ENCODE assay signal across 8 cellular contexts in genomic region chr1:1205769-1206375, GRCh38. TPM values are rescaled to one million over a fixed set of nuclear protein-coding genes. Genes with fewer than 3 reads are reported as not detected.
DNase-seq lines count a peak whose midpoint lies in the region; ATAC-seq, FAIRE-seq and TF ChIP-seq lines count a peak whose summit lies in the region.
"Had no signal": no experiment of that assay in that cellular context is flagged by ENCODE, and none has a peak within 500 bp of the region (broad histone marks: within the 10 kb centered on the region; RNA-seq: fewer than 3 reads in every experiment).

No MANE protein-coding gene starts in this region.

- H3K4me1 Mint-ChIP-seq in T-helper 1 cell treated with Interleukin-12 subunit alpha and Interleukin-12 subunit beta and Interleukin-4 antibody, amounts not matched to agents 30 μg/mL and 1 μg/mL, for 36 hours (ENCODE audit: low read depth), result peaks cover 17% of the 10 kb centered on the region

- TF ChIP-seq CTCF in GM13977 (IDR thresholded peaks at IDR 0.05; ENCODE audit: extremely low read depth, insufficient read depth, missing control alignments) (peak; percentile 1), smooth muscle cell (IDR thresholded peaks at IDR 0.05; ENCODE audit: borderline replicate concordance, insufficient read depth, poor library complexity, severe bottlenecking) (no peak)

- WGBS in esophagus, 2 donors, result 25% methylated on average over 31 of the region's 31 CpGs
- 52% methylated on average over 27 of the region's 31 CpGs for WGBS in smooth muscle cell (ENCODE audit: low lambda C conversion rate)

- no peak for FAIRE-seq in RCC 7860 (lab: Jason Lieb, UNC)

- ATAC-seq in GM18858 (IDR thresholded peaks at IDR 0.05; ENCODE audit: unreplicated experiment), result no peak

- no peaks in the 10 kb centered on the region for H3K9me3 Mint-ChIP-seq in T-helper 1 cell treated with Interleukin-12 subunit alpha and Interleukin-12 subunit beta and Interleukin-4 antibody, amounts not matched to agents 30 μg/mL and 1 μg/mL, for 36 hours

- H2AFZ ChIP-seq in smooth muscle cell (ENCODE audit: low read depth), result no peak overlapping the region

- H3K27ac ChIP-seq in esophagus (ENCODE audit: low read depth in 2 of 2, low read length in 1 of 2), result no peak overlapping the region
- H3K27ac ChIP-seq in smooth muscle cell (ENCODE audit: low read depth), result no peak overlapping the region

- no peaks in the 10 kb centered on the region for H3K79me2 ChIP-seq in smooth muscle cell (ENCODE audit: low read depth)

- H3K27me3 ChIP-seq in esophagus (ENCODE audit: control insufficient read depth in 1 of 2, insufficient read depth in 2 of 2, low read length in 2 of 2) (peaks cover 0 to 5% of the 10 kb centered on the region in 2 donors), smooth muscle cell (ENCODE audit: low read depth) (no peaks in the 10 kb centered on the region)

- H3K9ac ChIP-seq in smooth muscle cell (ENCODE audit: low read depth), result peak overlapping the region; percentile 17

- in situ Hi-C loops in GM13977 (cut with MboI; ENCODE audit: low pct_unique_long_range_greater_than_20kb, low sequenced_read_pairs, unreplicated experiment), result no loop called here

- H3K27me3 Mint-ChIP-seq in T-helper 1 cell treated with Interleukin-12 subunit alpha and Interleukin-12 subunit beta and Interleukin-4 antibody, amounts not matched to agents 30 μg/mL and 1 μg/mL, for 36 hours (ENCODE audit: low read depth), result no peaks in the 10 kb centered on the region

- DNase-seq in GM13977 (ENCODE audit: low spot score) (no peak), smooth muscle cell (lab: John Stamatoyannopoulos, UW; ENCODE audit: unreplicated experiment) (no peak), posterior vena cava (ENCODE audit: low spot score) (no peak), RCC 7860 (ENCODE audit: low spot score) (no peak)
- DNase-seq: NCI-H524 had no signal

- no peaks in the 10 kb centered on the region for H3F3A ChIP-seq in smooth muscle cell (ENCODE audit: low read depth)

- H3K4me2 ChIP-seq in smooth muscle cell, result peak overlapping the region; percentile 85

- no peaks in the 10 kb centered on the region for H4K20me1 ChIP-seq in smooth muscle cell (ENCODE audit: low read depth)

- H3K27ac Mint-ChIP-seq in T-helper 1 cell treated with Interleukin-12 subunit alpha and Interleukin-12 subunit beta and Interleukin-4 antibody, amounts not matched to agents 30 μg/mL and 1 μg/mL, for 36 hours, result peak overlapping the region; percentile 80

- intact Hi-C loops in posterior vena cava (cut with DNase I), result no loop called here

- H3K36me3 Mint-ChIP-seq in T-helper 1 cell treated with Interleukin-12 subunit alpha and Interleukin-12 subunit beta and Interleukin-4 antibody, amounts not matched to agents 30 μg/mL and 1 μg/mL, for 36 hours (ENCODE audit: low read depth), result peaks cover 11% of the 10 kb centered on the region

- H3K4me3 Mint-ChIP-seq in T-helper 1 cell treated with Interleukin-12 subunit alpha and Interleukin-12 subunit beta and Interleukin-4 antibody, amounts not matched to agents 30 μg/mL and 1 μg/mL, for 36 hours, result peak overlapping the region; percentile 74

- H3K36me3 ChIP-seq in esophagus (ENCODE audit: control insufficient read depth in 2 of 2, insufficient read depth in 2 of 2, low read length in 1 of 2), result no peaks in the 10 kb centered on the region
- H3K36me3 ChIP-seq in smooth muscle cell (ENCODE audit: low read depth), result no peaks in the 10 kb centered on the region

- peaks cover 10 to 11% of the 10 kb centered on the region in 2 donors for H3K4me1 ChIP-seq in esophagus (ENCODE audit: control insufficient read depth in 2 of 2, insufficient read depth in 2 of 2, low read length in 1 of 2)
- H3K4me1 ChIP-seq in smooth muscle cell (ENCODE audit: low read depth), result peaks cover 9% of the 10 kb centered on the region

- H3K4me3 ChIP-seq in esophagus (ENCODE audit: low read depth in 1 of 2, low read length in 2 of 2) (peak overlapping the region; percentile 26 to 29), smooth muscle cell (peak overlapping the region; percentile 31)

- H3K9me3 ChIP-seq in esophagus (ENCODE audit: control insufficient read depth in 2 of 2, insufficient read depth in 1 of 2, low read depth in 1 of 2, low read length in 1 of 2) (no peaks in the 10 kb centered on the region), smooth muscle cell (replicated peaks; ENCODE audit: low read depth) (no peaks in the 10 kb centered on the region)

RNA-seq across cellular contexts. Expression of gene TNFRSF18, which starts 0.5 kb away (rescaled TPM):
- polyA plus RNA-seq in esophagus (1 to 10 TPM; 1.9 to 4.3 TPM), smooth muscle cell (12.2 and 15.8 TPM in 2 replicates)
- total RNA-seq in smooth muscle cell (1.9 and 4.8 TPM in 2 replicates), posterior vena cava (under 1 TPM; 0.33 to 0.93 TPM)

RNA-seq across cellular contexts. Expression of gene TNFRSF4, which starts 8.1 kb away (rescaled TPM):
- polyA plus RNA-seq in esophagus (1 to 10 TPM in 1 of 2 donors, under 1 TPM in 1; 0.73 to 1.1 TPM), smooth muscle cell (0.79 TPM in 1 of 2 replicates, not detected in the other)
- total RNA-seq in smooth muscle cell (0.54 TPM in 1 of 2 replicates, not detected in the other), posterior vena cava (1 to 10 TPM; 2.0 to 2.8 TPM)

RNA-seq across cellular contexts. Expression of gene SDF4, which starts 25.9 kb away (rescaled TPM):
- polyA plus RNA-seq in esophagus (10 to 100 TPM; 43.9 to 68.0 TPM), smooth muscle cell (263 TPM in 2 replicates)
- total RNA-seq in smooth muscle cell (75.0 and 94.9 TPM in 2 replicates), posterior vena cava (100 to 1,000 TPM; 121 to 151 TPM)

RNA-seq across cellular contexts. Expression of gene B3GALT6, which starts 26.2 kb away (rescaled TPM):
- polyA plus RNA-seq in esophagus, result 1 to 10 TPM; 4.5 to 6.7 TPM
- 12.9 and 15.0 TPM in 2 replicates for total RNA-seq in smooth muscle cell
- 33.2 and 39.3 TPM in 2 replicates for polyA plus RNA-seq in smooth muscle cell
- total RNA-seq in posterior vena cava, result 10 to 100 TPM in 1 of 2 donors, 1 to 10 TPM in 1; 9.9 to 10.3 TPM

RNA-seq across cellular contexts. Expression of gene TTLL10, which starts 32.2 kb away (rescaled TPM):
- polyA plus RNA-seq in esophagus (under 1 TPM; 0.28 to 0.43 TPM), smooth muscle cell (0.45 TPM in 1 of 2 replicates, not detected in the other)
- total RNA-seq in smooth muscle cell (not detected in 2 replicates), posterior vena cava (under 1 TPM in 1 of 2 donors, not detected in 1; 0.19 TPM)
